In the genomic region with DNA sequence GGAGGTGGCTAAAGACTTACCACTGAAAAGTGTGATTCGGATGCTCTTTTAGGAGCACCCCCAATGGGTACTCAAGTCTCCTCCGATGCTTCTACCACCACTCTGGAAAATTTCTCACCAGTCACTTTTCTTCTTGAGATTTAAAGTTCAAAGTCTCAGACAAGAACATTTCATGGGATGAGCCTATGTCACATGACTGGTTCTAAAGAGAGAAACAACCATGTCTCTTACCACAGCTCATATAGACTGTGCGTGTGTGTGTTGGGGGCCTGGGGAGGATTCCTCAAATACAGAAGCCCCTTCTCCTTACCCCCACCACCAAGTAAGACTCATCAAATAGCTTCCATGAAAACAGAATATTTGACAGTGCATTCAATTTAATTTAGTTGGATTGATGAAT, we compare ENCODE assay signal across 39 cellular contexts.
"Had no signal": no experiment of that assay in that cellular context is flagged by ENCODE, and none has a peak within 500 bp of the region (broad histone marks: within the 10 kb centered on the region; RNA-seq: fewer than 3 reads in every experiment).

No MANE protein-coding gene starts in this region.

- ATAC-seq: activated naive CD4-positive, alpha-beta T cell treated with anti-CD3 and anti-CD28 coated beads, Interleukin-2, amount 50 U/mL, for 72 hours; activated naive CD8-positive, alpha-beta T cell treated with anti-CD3 and anti-CD28 coated beads, Interleukin-2, amount 50 U/mL, for 24 hours; activated T-cell treated with anti-CD3 and anti-CD28 coated beads, Interleukin-2, amount 50 U/mL, for 4 hours; activated T-cell treated with anti-CD3 and anti-CD28 coated beads, Interleukin-2, amount 50 U/mL, for 72 hours; activated T-helper 17 cell treated with anti-CD3 and anti-CD28 coated beads, Interleukin-2, amount 50 U/mL, for 72 hours; body of pancreas had no signal

- H3K9me3 ChIP-seq: adrenal gland, ascending aorta, body of pancreas, breast epithelium had no signal

- H3K27ac Mint-ChIP-seq: activated naive CD4-positive, alpha-beta T cell treated with anti-CD3 and anti-CD28 coated beads for 36 hours; activated naive CD4-positive, alpha-beta T cell treated with anti-CD3 and anti-CD28 coated beads, Interleukin-2, amount 10 ng/mL, durations not matched to agents 7 days and 5 days; activated naive CD4-positive, alpha-beta T cell treated with anti-CD3 and anti-CD28 coated beads, Interleukin-2, amount 50 U/mL, for 24 hours; activated naive CD4-positive, alpha-beta T cell treated with anti-CD3 and anti-CD28 coated beads, Interleukin-2, amount 50 U/mL, for 72 hours; activated naive CD8-positive, alpha-beta T cell; activated naive CD8-positive, alpha-beta T cell treated with anti-CD3 and anti-CD28 coated beads for 36 hours; activated naive CD8-positive, alpha-beta T cell treated with anti-CD3 and anti-CD28 coated beads, Interleukin-2, amount 10 ng/mL, durations not matched to agents 7 days and 5 days; activated naive CD8-positive, alpha-beta T cell treated with anti-CD3 and anti-CD28 coated beads, Interleukin-2, amount 50 U/mL, for 24 hours; activated T-cell treated with anti-CD3 and anti-CD28 coated beads, Interleukin-2, amount 50 U/mL, for 24 hours; activated T-cell treated with anti-CD3 and anti-CD28 coated beads, Interleukin-2, amount 50 U/mL, for 72 hours; activated T-helper 1 cell treated with anti-CD3 and anti-CD28 coated beads, Interleukin-12 subunit alpha, Interleukin-12 subunit beta, Interleukin-2, Interleukin-4 antibody, amounts not matched to agents 30 ng/mL and 10 ng/mL and 1 ng/mL, durations not matched to agents 14 hours and 24 hours and 36 hours; activated T-helper 17 cell treated with anti-CD3 and anti-CD28 coated beads, Interleukin-2, amount 50 U/mL, for 72 hours; activated T-helper 2 cell treated with anti-CD3 and anti-CD28 coated beads, Interferon-gamma antibody, Interleukin-2, Interleukin-4, amounts not matched to agents 10 μg/mL and 5 μg/mL and 100 μg/mL, durations not matched to agents 14 hours and 24 hours and 36 hours had no signal

- H3K4me1 Mint-ChIP-seq: activated naive CD4-positive, alpha-beta T cell treated with anti-CD3 and anti-CD28 coated beads, Interleukin-2, amount 10 ng/mL, durations not matched to agents 7 days and 5 days; activated naive CD4-positive, alpha-beta T cell treated with anti-CD3 and anti-CD28 coated beads, Interleukin-2, amount 50 U/mL, for 24 hours; activated naive CD8-positive, alpha-beta T cell treated with anti-CD3 and anti-CD28 coated beads for 36 hours; activated naive CD8-positive, alpha-beta T cell treated with anti-CD3 and anti-CD28 coated beads, Interleukin-2, amount 10 ng/mL, durations not matched to agents 7 days and 5 days; activated naive CD8-positive, alpha-beta T cell treated with anti-CD3 and anti-CD28 coated beads, Interleukin-2, amount 50 U/mL, for 24 hours; activated T-helper 17 cell treated with anti-CD3 and anti-CD28 coated beads, Interleukin-2, amount 50 U/mL, for 72 hours; central memory CD8-positive, alpha-beta T cell had no signal

- H3K36me3 ChIP-seq: adrenal gland, ascending aorta, brain microvascular endothelial cell, breast epithelium, cardiac muscle cell had no signal

- H3K27me3 Mint-ChIP-seq: activated naive CD4-positive, alpha-beta T cell treated with anti-CD3 and anti-CD28 coated beads, Interleukin-2, amount 10 ng/mL, durations not matched to agents 7 days and 5 days; activated naive CD8-positive, alpha-beta T cell treated with anti-CD3 and anti-CD28 coated beads for 36 hours had no signal

- H3K27ac ChIP-seq: adrenal gland, ascending aorta, body of pancreas, brain microvascular endothelial cell, breast epithelium, cardiac muscle cell had no signal

- H3K27me3 ChIP-seq: adrenal gland, ascending aorta, body of pancreas, brain microvascular endothelial cell, breast epithelium, cardiac muscle cell had no signal

- H3K36me3 Mint-ChIP-seq: activated naive CD4-positive, alpha-beta T cell treated with anti-CD3 and anti-CD28 coated beads, Interleukin-2, amount 10 ng/mL, durations not matched to agents 7 days and 5 days; activated naive CD4-positive, alpha-beta T cell treated with anti-CD3 and anti-CD28 coated beads, Interleukin-2, amount 50 U/mL, for 24 hours; activated naive CD4-positive, alpha-beta T cell treated with anti-CD3 and anti-CD28 coated beads, Interleukin-2, amount 50 U/mL, for 72 hours; activated naive CD8-positive, alpha-beta T cell; activated naive CD8-positive, alpha-beta T cell treated with anti-CD3 and anti-CD28 coated beads for 36 hours; activated naive CD8-positive, alpha-beta T cell treated with anti-CD3 and anti-CD28 coated beads, Interleukin-2, amount 10 ng/mL, durations not matched to agents 7 days and 5 days; brain had no signal

- DNase-seq: activated effector memory CD4-positive, alpha-beta T cell treated with anti-CD3 and anti-CD28 coated beads, Interleukin-2, amount 50 U/mL, for 16 hours; activated effector memory CD4-positive, alpha-beta T cell treated with Interleukin-2 at 50 U/mL for 16 hours; activated gamma-delta T cell; activated gamma-delta T cell treated with Interleukin-2 at 50 U/mL for 16 hours; activated naive CD4-positive, alpha-beta T cell; activated naive CD4-positive, alpha-beta T cell treated with anti-CD3 and anti-CD28 coated beads for 36 hours; activated naive CD4-positive, alpha-beta T cell treated with anti-CD3 and anti-CD28 coated beads, Interleukin-2, amount 10 ng/mL, durations not matched to agents 7 days and 5 days; activated naive CD4-positive, alpha-beta T cell treated with anti-CD3 and anti-CD28 coated beads, Interleukin-2, amount 50 U/mL, for 16 hours; activated naive CD4-positive, alpha-beta T cell treated with Interleukin-2 at 50 U/mL for 16 hours; activated naive CD8-positive, alpha-beta T cell treated with anti-CD3 and anti-CD28 coated beads for 36 hours; activated naive CD8-positive, alpha-beta T cell treated with anti-CD3 and anti-CD28 coated beads, Interleukin-2, amount 10 ng/mL, durations not matched to agents 7 days and 5 days; activated naive CD8-positive, alpha-beta T cell treated with anti-CD3 and anti-CD28 coated beads, Interleukin-2, amount 50 U/mL, for 24 hours; activated T-cell treated with anti-CD3 and anti-CD28 coated beads, Interleukin-2, amount 50 U/mL, for 24 hours; activated T-cell treated with anti-CD3 and anti-CD28 coated beads, Interleukin-2, amount 50 U/mL, for 4 hours; activated T-cell treated with anti-CD3 and anti-CD28 coated beads, Interleukin-2, amount 50 U/mL, for 48 hours; activated T-cell treated with anti-CD3 and anti-CD28 coated beads, Interleukin-2, amount 50 U/mL, for 72 hours; adrenal gland; amniotic stem cell; amygdala; anterior cingulate cortex; aorta; body of pancreas; brain microvascular endothelial cell; caudate nucleus; central memory CD4-positive, alpha-beta T cell; cerebellar nuclear complex had no signal

- H3K9me3 Mint-ChIP-seq: activated naive CD4-positive, alpha-beta T cell treated with anti-CD3 and anti-CD28 coated beads for 36 hours; activated naive CD4-positive, alpha-beta T cell treated with anti-CD3 and anti-CD28 coated beads, Interleukin-2, amount 10 ng/mL, durations not matched to agents 7 days and 5 days; activated naive CD4-positive, alpha-beta T cell treated with anti-CD3 and anti-CD28 coated beads, Interleukin-2, amount 50 U/mL, for 24 hours; activated naive CD8-positive, alpha-beta T cell treated with anti-CD3 and anti-CD28 coated beads for 36 hours; activated naive CD8-positive, alpha-beta T cell treated with anti-CD3 and anti-CD28 coated beads, Interleukin-2, amount 10 ng/mL, durations not matched to agents 7 days and 5 days; activated naive CD8-positive, alpha-beta T cell treated with anti-CD3 and anti-CD28 coated beads, Interleukin-2, amount 50 U/mL, for 24 hours; activated T-cell treated with anti-CD3 and anti-CD28 coated beads, Interleukin-2, amount 50 U/mL, for 24 hours; activated T-cell treated with anti-CD3 and anti-CD28 coated beads, Interleukin-2, amount 50 U/mL, for 4 hours; activated T-cell treated with anti-CD3 and anti-CD28 coated beads, Interleukin-2, amount 50 U/mL, for 72 hours; activated T-helper 1 cell treated with anti-CD3 and anti-CD28 coated beads, Interleukin-12 subunit alpha, Interleukin-12 subunit beta, Interleukin-2, Interleukin-4 antibody, amounts not matched to agents 30 ng/mL and 10 ng/mL and 1 ng/mL, durations not matched to agents 14 hours and 24 hours and 36 hours; activated T-helper 2 cell treated with anti-CD3 and anti-CD28 coated beads, Interferon-gamma antibody, Interleukin-2, Interleukin-4, amounts not matched to agents 10 μg/mL and 5 μg/mL and 100 μg/mL, durations not matched to agents 14 hours and 24 hours and 36 hours; central memory CD8-positive, alpha-beta T cell had no signal

- H3K4me3 Mint-ChIP-seq: activated naive CD4-positive, alpha-beta T cell treated with anti-CD3 and anti-CD28 coated beads for 36 hours; activated naive CD4-positive, alpha-beta T cell treated with anti-CD3 and anti-CD28 coated beads, Interleukin-2, amount 10 ng/mL, durations not matched to agents 7 days and 5 days; activated naive CD4-positive, alpha-beta T cell treated with anti-CD3 and anti-CD28 coated beads, Interleukin-2, amount 50 U/mL, for 24 hours; activated naive CD8-positive, alpha-beta T cell; activated naive CD8-positive, alpha-beta T cell treated with anti-CD3 and anti-CD28 coated beads for 36 hours; activated naive CD8-positive, alpha-beta T cell treated with anti-CD3 and anti-CD28 coated beads, Interleukin-2, amount 10 ng/mL, durations not matched to agents 7 days and 5 days; activated naive CD8-positive, alpha-beta T cell treated with anti-CD3 and anti-CD28 coated beads, Interleukin-2, amount 50 U/mL, for 24 hours; activated T-cell treated with anti-CD3 and anti-CD28 coated beads, Interleukin-2, amount 50 U/mL, for 24 hours; activated T-cell treated with anti-CD3 and anti-CD28 coated beads, Interleukin-2, amount 50 U/mL, for 4 hours; activated T-cell treated with anti-CD3 and anti-CD28 coated beads, Interleukin-2, amount 50 U/mL, for 72 hours; activated T-helper 1 cell treated with anti-CD3 and anti-CD28 coated beads, Interleukin-12 subunit alpha, Interleukin-12 subunit beta, Interleukin-2, Interleukin-4 antibody, amounts not matched to agents 30 ng/mL and 10 ng/mL and 1 ng/mL, durations not matched to agents 14 hours and 24 hours and 36 hours; activated T-helper 17 cell treated with anti-CD3 and anti-CD28 coated beads, Interleukin-2, amount 50 U/mL, for 72 hours; brain; central memory CD8-positive, alpha-beta T cell had no signal

- FAIRE-seq: astrocyte, bronchial epithelial cell had no signal

- H3K4me1 ChIP-seq: adrenal gland, ascending aorta, body of pancreas, breast epithelium had no signal

- H3K4me3 ChIP-seq: adrenal gland, ascending aorta, body of pancreas, breast epithelium, cardiac muscle cell had no signal
